1 cellular context compared by ENCODE assay signal in genomic region chr13:98490195-98490771, GRCh38.
TF ChIP-seq lines count a peak whose summit lies in the region.

No MANE protein-coding gene starts in this region.

TF ChIP-seq in HepG2, 621 proteins besides CTCF, POLR2A, EP300 and RAD21 (continued from another document and continues in another):
- no peak for TF ChIP-seq BCLAF1 (IDR thresholded peaks at IDR 0.05)
- no peak; the same call in 1 of the 2 replicates for TF ChIP-seq HOXA5 (CRISPR knock-in tag; IDR thresholded peaks at IDR 0.05)
- TF ChIP-seq ZNF562 (CRISPR knock-in tag; IDR thresholded peaks at IDR 0.05; ENCODE audit: borderline replicate concordance), result no peak
- 0 out of 2 replicates have a peak, but pooled peaks have one; percentile 21 for TF ChIP-seq HINFP (CRISPR knock-in tag; IDR thresholded peaks at IDR 0.05; ENCODE audit: low read depth)
- TF ChIP-seq ZKSCAN5 (CRISPR knock-in tag; IDR thresholded peaks at IDR 0.05), result no peak
- 0 out of 4 replicates have a peak, but pooled peaks of 1 of the 2 experiments have one; percentile 23 for TF ChIP-seq ATF4 (CRISPR knock-in tag; IDR thresholded peaks at IDR 0.05)
- TF ChIP-seq MNT (IDR thresholded peaks at IDR 0.05), result peak; percentile 19; the same call in 1 of the 2 replicates
- TF ChIP-seq SP5 (CRISPR knock-in tag; IDR thresholded peaks at IDR 0.05; ENCODE audit: borderline replicate concordance, low read depth), result peak; percentile 58
- TF ChIP-seq GFI1 (CRISPR knock-in tag; IDR thresholded peaks at IDR 0.05; ENCODE audit: borderline replicate concordance), result peak; percentile 42; the same call in 1 of the 2 replicates
- TF ChIP-seq, protein P1, sequence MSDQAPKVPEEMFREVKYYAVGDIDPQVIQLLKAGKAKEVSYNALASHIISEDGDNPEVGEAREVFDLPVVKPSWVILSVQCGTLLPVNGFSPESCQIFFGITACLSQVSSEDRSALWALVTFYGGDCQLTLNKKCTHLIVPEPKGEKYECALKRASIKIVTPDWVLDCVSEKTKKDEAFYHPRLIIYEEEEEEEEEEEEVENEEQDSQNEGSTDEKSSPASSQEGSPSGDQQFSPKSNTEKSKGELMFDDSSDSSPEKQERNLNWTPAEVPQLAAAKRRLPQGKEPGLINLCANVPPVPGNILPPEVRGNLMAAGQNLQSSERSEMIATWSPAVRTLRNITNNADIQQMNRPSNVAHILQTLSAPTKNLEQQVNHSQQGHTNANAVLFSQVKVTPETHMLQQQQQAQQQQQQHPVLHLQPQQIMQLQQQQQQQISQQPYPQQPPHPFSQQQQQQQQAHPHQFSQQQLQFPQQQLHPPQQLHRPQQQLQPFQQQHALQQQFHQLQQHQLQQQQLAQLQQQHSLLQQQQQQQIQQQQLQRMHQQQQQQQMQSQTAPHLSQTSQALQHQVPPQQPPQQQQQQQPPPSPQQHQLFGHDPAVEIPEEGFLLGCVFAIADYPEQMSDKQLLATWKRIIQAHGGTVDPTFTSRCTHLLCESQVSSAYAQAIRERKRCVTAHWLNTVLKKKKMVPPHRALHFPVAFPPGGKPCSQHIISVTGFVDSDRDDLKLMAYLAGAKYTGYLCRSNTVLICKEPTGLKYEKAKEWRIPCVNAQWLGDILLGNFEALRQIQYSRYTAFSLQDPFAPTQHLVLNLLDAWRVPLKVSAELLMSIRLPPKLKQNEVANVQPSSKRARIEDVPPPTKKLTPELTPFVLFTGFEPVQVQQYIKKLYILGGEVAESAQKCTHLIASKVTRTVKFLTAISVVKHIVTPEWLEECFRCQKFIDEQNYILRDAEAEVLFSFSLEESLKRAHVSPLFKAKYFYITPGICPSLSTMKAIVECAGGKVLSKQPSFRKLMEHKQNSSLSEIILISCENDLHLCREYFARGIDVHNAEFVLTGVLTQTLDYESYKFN (CRISPR knock-in tag; conservative IDR thresholded peaks at IDR 0.05), result peak; percentile 90
- TF ChIP-seq GATAD2A (CRISPR knock-in tag; IDR thresholded peaks at IDR 0.05), result peak; percentile 67
- TF ChIP-seq ZSCAN12 (CRISPR knock-in tag; IDR thresholded peaks at IDR 0.05), result 0 out of 2 replicates have a peak, but pooled peaks have one; percentile 58
- 0 out of 2 replicates have a peak, but pooled peaks have one; percentile 23 for TF ChIP-seq ZNF629 (CRISPR knock-in tag; conservative IDR thresholded peaks at IDR 0.05)
- TF ChIP-seq ZNF317 (CRISPR knock-in tag; IDR thresholded peaks at IDR 0.05), result 0 out of 2 replicates have a peak, but pooled peaks have one; percentile 46
- peak; percentile 37 for TF ChIP-seq ASH2L (IDR thresholded peaks at IDR 0.05; ENCODE audit: insufficient read length, low read depth, low read length)
- TF ChIP-seq MAFF (IDR thresholded peaks at IDR 0.05; ENCODE audit: low read depth, low read length), result no peak
- peak; percentile 71; the same call in 1 of the 2 replicates for TF ChIP-seq GATA4 (IDR thresholded peaks at IDR 0.05; ENCODE audit: borderline replicate concordance, low read depth)
- TF ChIP-seq ZNF264 (CRISPR knock-in tag; IDR thresholded peaks at IDR 0.05), result peak; percentile 75; the same call in 1 of the 2 replicates
- no peak for TF ChIP-seq ZNF10 (CRISPR knock-in tag; IDR thresholded peaks at IDR 0.05; ENCODE audit: borderline replicate concordance, low read depth)
- TF ChIP-seq, protein P2, sequence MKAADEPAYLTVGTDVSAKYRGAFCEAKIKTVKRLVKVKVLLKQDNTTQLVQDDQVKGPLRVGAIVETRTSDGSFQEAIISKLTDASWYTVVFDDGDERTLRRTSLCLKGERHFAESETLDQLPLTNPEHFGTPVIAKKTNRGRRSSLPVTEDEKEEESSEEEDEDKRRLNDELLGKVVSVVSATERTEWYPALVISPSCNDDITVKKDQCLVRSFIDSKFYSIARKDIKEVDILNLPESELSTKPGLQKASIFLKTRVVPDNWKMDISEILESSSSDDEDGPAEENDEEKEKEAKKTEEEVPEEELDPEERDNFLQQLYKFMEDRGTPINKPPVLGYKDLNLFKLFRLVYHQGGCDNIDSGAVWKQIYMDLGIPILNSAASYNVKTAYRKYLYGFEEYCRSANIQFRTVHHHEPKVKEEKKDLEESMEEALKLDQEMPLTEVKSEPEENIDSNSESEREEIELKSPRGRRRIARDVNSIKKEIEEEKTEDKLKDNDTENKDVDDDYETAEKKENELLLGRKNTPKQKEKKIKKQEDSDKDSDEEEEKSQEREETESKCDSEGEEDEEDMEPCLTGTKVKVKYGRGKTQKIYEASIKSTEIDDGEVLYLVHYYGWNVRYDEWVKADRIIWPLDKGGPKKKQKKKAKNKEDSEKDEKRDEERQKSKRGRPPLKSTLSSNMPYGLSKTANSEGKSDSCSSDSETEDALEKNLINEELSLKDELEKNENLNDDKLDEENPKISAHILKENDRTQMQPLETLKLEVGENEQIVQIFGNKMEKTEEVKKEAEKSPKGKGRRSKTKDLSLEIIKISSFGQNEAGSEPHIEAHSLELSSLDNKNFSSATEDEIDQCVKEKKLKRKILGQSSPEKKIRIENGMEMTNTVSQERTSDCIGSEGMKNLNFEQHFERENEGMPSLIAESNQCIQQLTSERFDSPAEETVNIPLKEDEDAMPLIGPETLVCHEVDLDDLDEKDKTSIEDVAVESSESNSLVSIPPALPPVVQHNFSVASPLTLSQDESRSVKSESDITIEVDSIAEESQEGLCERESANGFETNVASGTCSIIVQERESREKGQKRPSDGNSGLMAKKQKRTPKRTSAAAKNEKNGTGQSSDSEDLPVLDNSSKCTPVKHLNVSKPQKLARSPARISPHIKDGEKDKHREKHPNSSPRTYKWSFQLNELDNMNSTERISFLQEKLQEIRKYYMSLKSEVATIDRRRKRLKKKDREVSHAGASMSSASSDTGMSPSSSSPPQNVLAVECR (CRISPR knock-in tag; IDR thresholded peaks at IDR 0.05; ENCODE audit: borderline replicate concordance), result peak; percentile 52; the same call in 1 of the 2 replicates
- TF ChIP-seq POLR2G (IDR thresholded peaks at IDR 0.05; ENCODE audit: low read depth, low read length), result no peak
- TF ChIP-seq HOXA3 (CRISPR knock-in tag; IDR thresholded peaks at IDR 0.05), result peak; percentile 21; the same call in 1 of the 2 replicates
- TF ChIP-seq PHF21A (CRISPR knock-in tag; IDR thresholded peaks at IDR 0.05), result peak; percentile 89
- peak; percentile 33; the same call in 1 of the 2 replicates for TF ChIP-seq BCL6 (CRISPR knock-in tag; IDR thresholded peaks at IDR 0.05)
- peak; percentile 82; the same call in 1 of the 2 replicates for TF ChIP-seq TFE3 (CRISPR knock-in tag; IDR thresholded peaks at IDR 0.05)
- peak; percentile 69; the same call in 1 of the 2 replicates for TF ChIP-seq ISL2 (CRISPR knock-in tag; IDR thresholded peaks at IDR 0.05)
- peak; percentile 75 for TF ChIP-seq RARA (CRISPR knock-in tag; IDR thresholded peaks at IDR 0.05)
- TF ChIP-seq THAP11 (CRISPR knock-in tag; IDR thresholded peaks at IDR 0.05), result peak; percentile 31; the same call in 1 of the 2 replicates
- peak; percentile 92 for TF ChIP-seq NCOR1 (IDR thresholded peaks at IDR 0.05; ENCODE audit: borderline replicate concordance, low read length)
- 0 out of 2 replicates have a peak, but pooled peaks have one; percentile 32 for TF ChIP-seq ZNF441 (CRISPR knock-in tag; IDR thresholded peaks at IDR 0.05; ENCODE audit: borderline replicate concordance)
- peak; percentile 73 for TF ChIP-seq FOXA3 (CRISPR knock-in tag; IDR thresholded peaks at IDR 0.05)
- TF ChIP-seq MLX (CRISPR knock-in tag; IDR thresholded peaks at IDR 0.05), result peak; percentile 74; the same call in 1 of the 2 replicates
- TF ChIP-seq ZNF746 (CRISPR knock-in tag; IDR thresholded peaks at IDR 0.05), result peak; percentile 54; the same call in 1 of the 2 replicates
- no peak for TF ChIP-seq FOXO4 (CRISPR knock-in tag; conservative IDR thresholded peaks at IDR 0.05)
- TF ChIP-seq NFE2L2 (IDR thresholded peaks at IDR 0.05; ENCODE audit: low read length), result no peak
- TF ChIP-seq, protein P3, sequence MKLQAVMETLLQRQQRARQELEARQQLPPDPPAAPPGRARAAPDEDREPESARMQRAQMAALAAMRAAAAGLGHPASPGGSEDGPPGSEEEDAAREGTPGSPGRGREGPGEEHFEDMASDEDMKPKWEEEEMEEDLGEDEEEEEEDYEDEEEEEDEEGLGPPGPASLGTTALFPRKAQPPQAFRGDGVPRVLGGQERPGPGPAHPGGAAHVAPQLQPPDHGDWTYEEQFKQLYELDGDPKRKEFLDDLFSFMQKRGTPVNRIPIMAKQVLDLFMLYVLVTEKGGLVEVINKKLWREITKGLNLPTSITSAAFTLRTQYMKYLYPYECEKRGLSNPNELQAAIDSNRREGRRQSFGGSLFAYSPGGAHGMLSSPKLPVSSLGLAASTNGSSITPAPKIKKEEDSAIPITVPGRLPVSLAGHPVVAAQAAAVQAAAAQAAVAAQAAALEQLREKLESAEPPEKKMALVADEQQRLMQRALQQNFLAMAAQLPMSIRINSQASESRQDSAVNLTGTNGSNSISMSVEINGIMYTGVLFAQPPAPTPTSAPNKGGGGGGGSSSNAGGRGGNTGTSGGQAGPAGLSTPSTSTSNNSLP (IDR thresholded peaks at IDR 0.05; ENCODE audit: low read depth, low read length), result peak; percentile 78
- peak; percentile 61; the same call in 1 of the 2 replicates for TF ChIP-seq MXD4 (CRISPR knock-in tag; IDR thresholded peaks at IDR 0.05)
- TF ChIP-seq NCOA2 (CRISPR knock-in tag; IDR thresholded peaks at IDR 0.05), result peak; percentile 64
- TF ChIP-seq ZSCAN9 (CRISPR knock-in tag; IDR thresholded peaks at IDR 0.05; ENCODE audit: borderline replicate concordance), result no peak
